In genomic region chr5:118590806-118591205, GRCh38 we compare ENCODE assay signal across 28 cellular contexts.
"Had no signal": no experiment of that assay in that cellular context is flagged by ENCODE, and none has a peak within 500 bp of the region (broad histone marks: within the 10 kb centered on the region; RNA-seq: fewer than 3 reads in every experiment).

No MANE protein-coding gene starts in this region.

- H3K36me3 ChIP-seq: colonic mucosa, esophagus squamous epithelium, gastrocnemius medialis, heart right ventricle, left lung, lower lobe of right lung had no signal

- H3K4me2 ChIP-seq: hepatocyte had no signal

- H3K9me3 ChIP-seq: colonic mucosa, esophagus squamous epithelium, gastrocnemius medialis, heart right ventricle, left lung, lower lobe of right lung had no signal

- H3K27ac ChIP-seq: colonic mucosa, epithelial cell of prostate, esophagus squamous epithelium, gastrocnemius medialis, heart right ventricle, hepatocyte, left lung, lower lobe of right lung had no signal

- DNase-seq: colonic mucosa; cortex of kidney; effector CD8-positive, alpha-beta T cell; effector memory CD8-positive, alpha-beta T cell; endodermal cell; erythroblast; esophagus squamous epithelium; foreskin fibroblast; gastrocnemius medialis; glutamatergic neuron; head of caudate nucleus; heart right ventricle; hypothalamus; immature natural killer cell; left cardiac atrium; left lung; left ventricle myocardium superior; lower lobe of right lung; mesendoderm; midbrain; naive thymus-derived CD4-positive, alpha-beta T cell had no signal

- H3K4me1 ChIP-seq: colonic mucosa, esophagus squamous epithelium, gastrocnemius medialis, left lung, lower lobe of right lung had no signal

- H3K79me2 ChIP-seq: hepatocyte had no signal

- H2AFZ ChIP-seq: hepatocyte had no signal

- H3K27me3 ChIP-seq: colonic mucosa, esophagus squamous epithelium, gastrocnemius medialis, heart right ventricle, hepatocyte, left lung had no signal

- H3K27me3 Mint-ChIP-seq: dendritic cell treated with granulocyte-macrophage colony-stimulating factor and Interleukin-4, amounts not matched to agents 40 ng/mL and 50 ng/mL, for 4 days; effector memory CD8-positive, alpha-beta T cell had no signal

- H3K9me3 Mint-ChIP-seq: dendritic cell treated with granulocyte-macrophage colony-stimulating factor and Interleukin-4, amounts not matched to agents 40 ng/mL and 50 ng/mL, for 4 days; endodermal cell; memory B cell had no signal

- ATAC-seq: effector memory CD8-positive, alpha-beta T cell; esophagus mucosa; gastrocnemius medialis; heart right ventricle; left cardiac atrium; left lung; left ventricle myocardium superior; lower lobe of right lung; naive thymus-derived CD4-positive, alpha-beta T cell had no signal

- H3K36me3 Mint-ChIP-seq: immature natural killer cell; memory B cell; naive thymus-derived CD4-positive, alpha-beta T cell had no signal

- H3K4me3 Mint-ChIP-seq: dendritic cell treated with granulocyte-macrophage colony-stimulating factor and Interleukin-4, amounts not matched to agents 40 ng/mL and 50 ng/mL, for 4 days; effector memory CD8-positive, alpha-beta T cell; endodermal cell; immature natural killer cell; memory B cell; naive thymus-derived CD4-positive, alpha-beta T cell had no signal

- H3K4me1 Mint-ChIP-seq: immature natural killer cell; memory B cell; naive thymus-derived CD4-positive, alpha-beta T cell had no signal

- FAIRE-seq: endometrium, keratinocyte had no signal

- H3K4me3 ChIP-seq: colonic mucosa, esophagus squamous epithelium, gastrocnemius medialis, heart right ventricle, hepatocyte, left lung, lower lobe of right lung had no signal

- H3K27ac Mint-ChIP-seq: dendritic cell treated with granulocyte-macrophage colony-stimulating factor and Interleukin-4, amounts not matched to agents 40 ng/mL and 50 ng/mL, for 4 days; effector memory CD8-positive, alpha-beta T cell; endodermal cell; immature natural killer cell; memory B cell; naive thymus-derived CD4-positive, alpha-beta T cell had no signal
